Comparison of ENCODE assay signal across 26 cellular contexts in genomic region chr17:17448076-17448475, GRCh38. TPM values are rescaled to one million over a fixed set of nuclear protein-coding genes. Genes with fewer than 3 reads are reported as not detected.
DNase-seq lines count a peak whose midpoint lies in the region; ATAC-seq and TF ChIP-seq lines count a peak whose summit lies in the region.
"Had no signal": no experiment of that assay in that cellular context is flagged by ENCODE, and none has a peak within 500 bp of the region (broad histone marks: within the 10 kb centered on the region; RNA-seq: fewer than 3 reads in every experiment).

No MANE protein-coding gene starts in this region.

- H3K27me3 ChIP-seq in Karpas-422 (ENCODE audit: low read length) (no peaks in the 10 kb centered on the region), mesenchymal stem cell (ENCODE audit: control insufficient read depth in 1 of 2, insufficient read depth in 1 of 2, low read length in 2 of 2) (peaks cover 5 to 8% of the 10 kb centered on the region in 2 experiments)
- H3K27me3 ChIP-seq: BE2C had no signal

- no peak overlapping the region for H3K18ac ChIP-seq in mesenchymal stem cell (ENCODE audit: low read depth in 1 of 2, low read length in 2 of 2)

- H3K27ac Mint-ChIP-seq in WTC11, result no peak overlapping the region
- H3K27ac Mint-ChIP-seq: CD4-positive, alpha-beta T cell; H9; HFFc6 had no signal

- no peak overlapping the region for H2BK12ac ChIP-seq in mesenchymal stem cell (ENCODE audit: low read length in 2 of 2)

- H3K79me1 ChIP-seq in mesenchymal stem cell (replicated peaks; ENCODE audit: low read length, poor library complexity, severe bottlenecking), result no peaks in the 10 kb centered on the region

- H3K9ac ChIP-seq in Karpas-422 (ENCODE audit: low read length) (no peak overlapping the region), mesenchymal stem cell (ENCODE audit: low read length) (no peak overlapping the region)
- H3K9ac ChIP-seq: GM23248, KMS-11 had no signal

- no peaks in the 10 kb centered on the region for H3K9me3 ChIP-seq in Karpas-422 (ENCODE audit: low read length)
- H3K9me3 ChIP-seq in mesenchymal stem cell (ENCODE audit: control insufficient read depth, low read length), result no peaks in the 10 kb centered on the region
- H3K9me3 ChIP-seq: BE2C had no signal

- H3K9me3 Mint-ChIP-seq in WTC11, result peaks cover 18% of the 10 kb centered on the region
- H3K9me3 Mint-ChIP-seq: CD4-positive, alpha-beta T cell; HFFc6 had no signal

- no peaks in the 10 kb centered on the region for H4K20me1 ChIP-seq in Karpas-422 (ENCODE audit: insufficient read depth, low read depth, low read length)

- peaks cover 14% of the 10 kb centered on the region for H3K4me1 Mint-ChIP-seq in WTC11

- no peak overlapping the region for H3K4me3 ChIP-seq in Karpas-422 (ENCODE audit: low read length)
- H3K4me3 ChIP-seq in fibroblast of villous mesenchyme (ENCODE audit: low read depth, low read length), result no peak overlapping the region
- no peak overlapping the region for H3K4me3 ChIP-seq in mesenchymal stem cell (ENCODE audit: insufficient read depth in 1 of 2, low read depth in 1 of 2, low read length in 2 of 2)
- H3K4me3 ChIP-seq: GM12878, GM23248 had no signal

- no peak overlapping the region for H3K4ac ChIP-seq in mesenchymal stem cell (ENCODE audit: low read depth in 1 of 2, low read length in 2 of 2)

- no peaks in the 10 kb centered on the region for H3K79me2 ChIP-seq in Karpas-422 (ENCODE audit: low read length)

- no peak overlapping the region for H3K27ac ChIP-seq in Karpas-422 (ENCODE audit: low read length)
- peak overlapping the region; percentile 31 for H3K27ac ChIP-seq in mesenchymal stem cell (ENCODE audit: low read length, poor library complexity, severe bottlenecking)
- H3K27ac ChIP-seq: GM23248, KMS-11 had no signal

- CTCF ChIA-PET in WTC11 (lab: Charles Lee), result interaction anchor here (1.2 to 1.6 kb wide), 4 partner anchors 12 to 120 kb away, joined by 3 to 6 read pairs (median 4); no protein-coding TSS in a partner anchor

- peaks cover 4% of the 10 kb centered on the region; the same call in 1 of the 2 replicates for H3K36me3 Mint-ChIP-seq in WTC11

- H2BK15ac ChIP-seq in mesenchymal stem cell (ENCODE audit: low read depth, poor library complexity, severe bottlenecking), result no peak overlapping the region

- TF ChIP-seq CTCF in fibroblast of villous mesenchyme (IDR thresholded peaks at IDR 0.05; ENCODE audit: insufficient read depth, low read depth, low read length) (no peak), WTC11 (IDR thresholded peaks at IDR 0.05) (no peak)

- H2BK5ac ChIP-seq in mesenchymal stem cell (ENCODE audit: low read depth, low read length, poor library complexity, severe bottlenecking), result no peak overlapping the region

- H3K4me3 Mint-ChIP-seq in WTC11, result no peak overlapping the region
- H3K4me3 Mint-ChIP-seq: CD4-positive, alpha-beta T cell; H9; HFFc6 had no signal

- no peak overlapping the region for H2BK120ac ChIP-seq in mesenchymal stem cell (ENCODE audit: low read depth, low read length)

- POLR2A ChIA-PET in WTC11 (lab: Charles Lee), result no interaction called here

- H3K4me2 ChIP-seq in Karpas-422 (ENCODE audit: low read depth, low read length, poor library complexity, severe bottlenecking) (no peak overlapping the region), mesenchymal stem cell (ENCODE audit: low read length, poor library complexity, severe bottlenecking) (no peak overlapping the region)
- H3K4me2 ChIP-seq: KMS-11 had no signal

- DNase-seq in Karpas-422, result peak; percentile 16
- peak; percentile 38 for DNase-seq in fibroblast of villous mesenchyme (ENCODE audit: low read depth)
- no peak for DNase-seq in mesenchymal stem cell
- no peak for DNase-seq in SHP77 (lab: John Stamatoyannopoulos, UW)
- DNase-seq in WTC11 (ENCODE audit: low spot score), result no peak
- DNase-seq: BE2C; CD4-positive, alpha-beta T cell; COR-L47; DMS 273 treated with DMSO at 0.1 percent for 48 hours; DMS79 treated with DMSO at 0.1 percent for 48 hours; GM23248; H9; HFFc6; MV-4-11; NCI-H1105 treated with DMSO at 0.1 percent for 48 hours; NCI-H1694; NCI-H2081; NCI-H2171; NCI-H345; NCI-H524; NCI-H774; NK-92 treated with Interleukin-12 subunit alpha and Interleukin-12 subunit beta, amount 100 ng/mL, for 24 hours had no signal

- no peaks in the 10 kb centered on the region for H3K4me1 ChIP-seq in Karpas-422 (ENCODE audit: low read length)
- peaks cover 18% of the 10 kb centered on the region for H3K4me1 ChIP-seq in mesenchymal stem cell (ENCODE audit: control insufficient read depth, insufficient read depth, low read depth, low read length)
- H3K4me1 ChIP-seq: BE2C had no signal

- H4K91ac ChIP-seq in mesenchymal stem cell (ENCODE audit: low read length), result no peak overlapping the region

- WGBS in mesenchymal stem cell, result no CpG with 5 or more reads among the region's 5 CpGs

- H2AK5ac ChIP-seq in mesenchymal stem cell (ENCODE audit: low read length, severe bottlenecking), result no peak overlapping the region

- peaks cover 17% of the 10 kb centered on the region for H3K27me3 Mint-ChIP-seq in WTC11 (ENCODE audit: low read depth)
- H3K27me3 Mint-ChIP-seq: CD4-positive, alpha-beta T cell had no signal

- H2AFZ ChIP-seq in Karpas-422 (ENCODE audit: low read length) (no peak overlapping the region), mesenchymal stem cell (ENCODE audit: low read depth, low read length) (no peak overlapping the region)
- H2AFZ ChIP-seq: GM23248 had no signal

- no peak overlapping the region for H3K14ac ChIP-seq in mesenchymal stem cell (ENCODE audit: low read length in 2 of 2)

- no peak overlapping the region for H3K23ac ChIP-seq in mesenchymal stem cell (ENCODE audit: low read length in 2 of 2)

- no peaks in the 10 kb centered on the region for H3K36me3 ChIP-seq in Karpas-422 (ENCODE audit: insufficient read depth, low read length)
- no peaks in the 10 kb centered on the region for H3K36me3 ChIP-seq in mesenchymal stem cell (ENCODE audit: control insufficient read depth in 1 of 2, insufficient read depth in 2 of 2, low read depth in 1 of 2, low read length in 2 of 2)
- H3K36me3 ChIP-seq: BE2C had no signal

- no peaks in the 10 kb centered on the region for H3K9me2 ChIP-seq in Karpas-422 (replicated peaks; ENCODE audit: insufficient read depth, low read length)

- ATAC-seq in GM21423 (IDR thresholded peaks at IDR 0.05; ENCODE audit: unreplicated experiment) (no peak), HG03342 (IDR thresholded peaks at IDR 0.05; ENCODE audit: unreplicated experiment) (no peak), WTC11 (no peak)
- ATAC-seq: GM12878 had no signal

- H4K8ac ChIP-seq in mesenchymal stem cell (ENCODE audit: low read length), result no peak overlapping the region

TF ChIP-seq in WTC11, 78 proteins besides CTCF, POLR2A, EP300 and RAD21 (continues in another document):
- TF ChIP-seq TEAD4 (CRISPR knock-in tag; IDR thresholded peaks at IDR 0.05), result no peak
- no peak for TF ChIP-seq NFYB (CRISPR knock-in tag; conservative IDR thresholded peaks at IDR 0.05; ENCODE audit: low read depth)
- TF ChIP-seq RELA (CRISPR knock-in tag; IDR thresholded peaks at IDR 0.05; ENCODE audit: borderline replicate concordance), result no peak
- TF ChIP-seq, protein P1, sequence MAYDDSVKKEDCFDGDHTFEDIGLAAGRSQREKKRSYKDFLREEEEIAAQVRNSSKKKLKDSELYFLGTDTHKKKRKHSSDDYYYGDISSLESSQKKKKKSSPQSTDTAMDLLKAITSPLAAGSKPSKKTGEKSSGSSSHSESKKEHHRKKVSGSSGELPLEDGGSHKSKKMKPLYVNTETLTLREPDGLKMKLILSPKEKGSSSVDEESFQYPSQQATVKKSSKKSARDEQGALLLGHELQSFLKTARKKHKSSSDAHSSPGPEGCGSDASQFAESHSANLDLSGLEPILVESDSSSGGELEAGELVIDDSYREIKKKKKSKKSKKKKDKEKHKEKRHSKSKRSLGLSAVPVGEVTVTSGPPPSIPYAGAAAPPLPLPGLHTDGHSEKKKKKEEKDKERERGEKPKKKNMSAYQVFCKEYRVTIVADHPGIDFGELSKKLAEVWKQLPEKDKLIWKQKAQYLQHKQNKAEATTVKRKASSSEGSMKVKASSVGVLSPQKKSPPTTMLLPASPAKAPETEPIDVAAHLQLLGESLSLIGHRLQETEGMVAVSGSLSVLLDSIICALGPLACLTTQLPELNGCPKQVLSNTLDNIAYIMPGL (CRISPR knock-in tag; IDR thresholded peaks at IDR 0.05), result no peak
- TF ChIP-seq, protein P2, sequence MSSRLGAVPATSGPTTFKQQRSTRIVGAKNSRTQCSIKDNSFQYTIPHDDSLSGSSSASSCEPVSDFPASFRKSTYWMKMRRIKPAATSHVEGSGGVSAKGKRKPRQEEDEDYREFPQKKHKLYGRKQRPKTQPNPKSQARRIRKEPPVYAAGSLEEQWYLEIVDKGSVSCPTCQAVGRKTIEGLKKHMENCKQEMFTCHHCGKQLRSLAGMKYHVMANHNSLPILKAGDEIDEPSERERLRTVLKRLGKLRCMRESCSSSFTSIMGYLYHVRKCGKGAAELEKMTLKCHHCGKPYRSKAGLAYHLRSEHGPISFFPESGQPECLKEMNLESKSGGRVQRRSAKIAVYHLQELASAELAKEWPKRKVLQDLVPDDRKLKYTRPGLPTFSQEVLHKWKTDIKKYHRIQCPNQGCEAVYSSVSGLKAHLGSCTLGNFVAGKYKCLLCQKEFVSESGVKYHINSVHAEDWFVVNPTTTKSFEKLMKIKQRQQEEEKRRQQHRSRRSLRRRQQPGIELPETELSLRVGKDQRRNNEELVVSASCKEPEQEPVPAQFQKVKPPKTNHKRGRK (CRISPR knock-in tag; IDR thresholded peaks at IDR 0.05; ENCODE audit: borderline replicate concordance), result no peak
- no peak for TF ChIP-seq ZNF138 (CRISPR knock-in tag; conservative IDR thresholded peaks at IDR 0.05)
- no peak for TF ChIP-seq ETV6 (CRISPR knock-in tag; IDR thresholded peaks at IDR 0.05)
- no peak for TF ChIP-seq ZNF121 (CRISPR knock-in tag; IDR thresholded peaks at IDR 0.05)
- no peak for TF ChIP-seq JAZF1 (CRISPR knock-in tag; IDR thresholded peaks at IDR 0.05)
- no peak for TF ChIP-seq ZNF232 (CRISPR knock-in tag; IDR thresholded peaks at IDR 0.05)

RNA-seq across cellular contexts. Expression of gene MED9, which starts 28.7 kb away (rescaled TPM):
- 8.8 and 17.6 TPM in 2 replicates for total RNA-seq in Karpas-422 (2014; rRNA removed; shearing (Covaris generic); ENCODE audit: low replicate concordance)
- total RNA-seq in fibroblast of villous mesenchyme, result 11.2 and 12.2 TPM in 2 replicates
- polyA plus RNA-seq in mesenchymal stem cell (2013, experiment 1 of 2), result 6.1 TPM
- polyA plus RNA-seq in mesenchymal stem cell (2013, experiment 2 of 2), result 6.3 TPM
- total RNA-seq in WTC11 (2021), result 15.9 to 21.1 TPM (median 18.1 TPM) in 3 replicates

RNA-seq across cellular contexts. Expression of gene RASD1, which starts 48.1 kb away (rescaled TPM):
- not detected in 2 replicates for total RNA-seq in Karpas-422 (2014; rRNA removed; shearing (Covaris generic); ENCODE audit: low replicate concordance)
- total RNA-seq in fibroblast of villous mesenchyme (0.64 and 0.86 TPM in 2 replicates), WTC11 (2021) (5.1 to 5.3 TPM (median 5.2 TPM) in 3 replicates)
- polyA plus RNA-seq in mesenchymal stem cell (2013, experiment 1 of 2), result 0.21 TPM
- polyA plus RNA-seq in mesenchymal stem cell (2013, experiment 2 of 2), result 0.15 TPM
- total RNA-seq: GM12878 had no signal

Comparison
In these comparisons a context has a peak if more than half of its experiments do, and no peak if none do; other contexts are left out.
1. DNase-seq: peak in Karpas-422 (single experiment) and fibroblast of villous mesenchyme (single experiment); none in mesenchymal stem cell (single experiment), SHP77 (0 of 2) and WTC11 (single experiment).